In genomic region chr17:77861981-77862645, GRCh38 we compare ENCODE assay signal across 23 cellular contexts.
"Had no signal": no experiment of that assay in that cellular context is flagged by ENCODE, and none has a peak within 500 bp of the region (broad histone marks: within the 10 kb centered on the region; RNA-seq: fewer than 3 reads in every experiment).

No MANE protein-coding gene starts in this region.

- ATAC-seq: body of pancreas, heart right ventricle, mucosa of descending colon, T-helper 17 cell had no signal

- H3K27ac ChIP-seq: body of pancreas, upper lobe of left lung had no signal

- H3K27me3 ChIP-seq: body of pancreas, heart right ventricle, upper lobe of left lung had no signal

- H3K9me3 ChIP-seq: body of pancreas, heart right ventricle, mucosa of descending colon, upper lobe of left lung had no signal

- H3K9me3 Mint-ChIP-seq: activated naive CD4-positive, alpha-beta T cell treated with anti-CD3 and anti-CD28 coated beads, Interleukin-2, amount 10 ng/mL, durations not matched to agents 7 days and 5 days had no signal

- H3K27ac Mint-ChIP-seq: activated naive CD4-positive, alpha-beta T cell treated with anti-CD3 and anti-CD28 coated beads, Interleukin-2, amount 10 ng/mL, durations not matched to agents 7 days and 5 days; progenitor cell of endocrine pancreas; T-helper 17 cell had no signal

- FAIRE-seq: keratinocyte had no signal

- H3K36me3 ChIP-seq: heart right ventricle, upper lobe of left lung had no signal

- H3K27me3 Mint-ChIP-seq: T-helper 17 cell had no signal

- H3K4me3 Mint-ChIP-seq: activated naive CD4-positive, alpha-beta T cell treated with anti-CD3 and anti-CD28 coated beads, Interleukin-2, amount 10 ng/mL, durations not matched to agents 7 days and 5 days; neural crest cell; T-helper 17 cell had no signal

- H3K36me3 Mint-ChIP-seq: activated naive CD4-positive, alpha-beta T cell treated with anti-CD3 and anti-CD28 coated beads, Interleukin-2, amount 10 ng/mL, durations not matched to agents 7 days and 5 days had no signal

- H3K4me1 ChIP-seq: body of pancreas had no signal

- H3K4me3 ChIP-seq: body of pancreas, heart right ventricle, mucosa of descending colon, upper lobe of left lung had no signal

- DNase-seq: activated CD4-positive, alpha-beta T cell treated with anti-CD3 and anti-CD28 coated beads for 4 hours; activated CD4-positive, alpha-beta T cell treated with anti-CD3 and anti-CD28 coated beads, Interleukin-2, amount 50 U/mL, for 48 hours; activated CD4-positive, CD25-positive, alpha-beta regulatory T cell; activated effector memory CD4-positive, alpha-beta T cell treated with anti-CD3 and anti-CD28 coated beads, Interleukin-2, amount 50 U/mL, for 16 hours; activated naive CD4-positive, alpha-beta T cell treated with anti-CD3 and anti-CD28 coated beads, Interleukin-2, amount 10 ng/mL, durations not matched to agents 7 days and 5 days; anterior cingulate cortex; body of pancreas; dermis blood vessel endothelial cell; effector CD8-positive, alpha-beta T cell; erythroblast; foreskin fibroblast; heart right ventricle; mesendoderm; retina; stimulated activated CD4-positive, alpha-beta T cell treated with anti-CD3 and anti-CD28 coated beads, Interleukin-4, amount 100 ng/mL, for 1 hour; stimulated activated naive CD4-positive, alpha-beta T cell; SW 1271; T-helper 17 cell; upper lobe of left lung had no signal
